Comparison of ENCODE assay signal across 8 cellular contexts in the genomic region with DNA sequence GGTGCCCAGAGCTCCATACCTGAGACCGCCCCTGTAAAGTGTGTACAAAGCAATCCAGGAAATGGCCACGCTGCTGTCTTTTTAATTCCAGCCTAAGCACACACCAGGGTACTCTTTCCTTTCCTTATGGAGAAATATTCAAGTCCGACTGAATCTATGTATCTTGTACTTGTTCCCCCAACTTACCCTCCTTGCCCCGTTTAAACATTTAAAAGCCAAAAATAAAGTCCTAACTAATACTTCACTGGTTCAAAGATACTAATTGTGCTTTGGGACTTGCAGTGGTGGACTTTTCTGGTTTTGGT. TPM values are rescaled to one million over a fixed set of nuclear protein-coding genes. Genes with fewer than 3 reads are reported as not detected.
DNase-seq lines count a peak whose midpoint lies in the region; ATAC-seq and TF ChIP-seq lines count a peak whose summit lies in the region.

No MANE protein-coding gene starts in this region.

- no peak for TF ChIP-seq POLR2A in esophagus muscularis mucosa (IDR thresholded peaks at IDR 0.05; ENCODE audit: low read depth)

- H3K4me3 ChIP-seq in HAP-1: peak overlapping the region; percentile 89
- H3K4me3 ChIP-seq in Panc1 (ENCODE audit: low read depth in 2 of 2, low read length in 2 of 2): peak overlapping the region; percentile 84 to 89
- peak overlapping the region; percentile 65 to 81 (median 75) for H3K4me3 ChIP-seq in esophagus muscularis mucosa
- peak overlapping the region; percentile 65 for H3K4me3 ChIP-seq in retinal pigment epithelial cell (ENCODE audit: low read length)

- H3K27ac ChIP-seq in Panc1 (ENCODE audit: low read length) (peak overlapping the region; percentile 85), esophagus muscularis mucosa (replicated peaks in 1 of 4) (peak overlapping the region; percentile 47 to 84 (median 76))

- peaks cover 22% of the 10 kb centered on the region for H3K4me1 ChIP-seq in HAP-1
- H3K4me1 ChIP-seq in Panc1 (ENCODE audit: control insufficient read depth, insufficient read depth, low read length): peaks cover 10% of the 10 kb centered on the region
- H3K4me1 ChIP-seq in esophagus muscularis mucosa: peaks cover 0 to 11% (median 6%) of the 10 kb centered on the region in 4 donors

- no peak; the same call in 1 of the 2 replicates for ATAC-seq in Panc1

- 26% methylated on average over 4 of the region's 4 CpGs for WGBS in esophagus muscularis mucosa

- intact Hi-C loops in Panc1 (cut with micrococcal nuclease; ENCODE audit: unreplicated experiment): loop anchor here (5.0 kb wide), 1 partner anchor 156 kb away; no protein-coding TSS in a partner anchor
- intact Hi-C loops in esophagus muscularis mucosa (cut with DNase I): no loop called here

- BruUV-seq in Panc1 (replicated peaks; lab: Mats Ljungman, UMichigan): no TSS peak

- H3K27me3 ChIP-seq in HAP-1 (ENCODE audit: low read depth) (no peaks in the 10 kb centered on the region), Panc1 (ENCODE audit: control insufficient read depth, insufficient read depth, low read length) (peaks cover 13% of the 10 kb centered on the region; the same call in 1 of the 2 replicates), esophagus muscularis mucosa (no peaks in the 10 kb centered on the region)

- POLR2A ChIA-PET in Panc1 (lab: Charles Lee): no interaction called here

- H3K36me3 ChIP-seq in HAP-1 (replicated peaks) (no peaks in the 10 kb centered on the region; the same call in 1 of the 2 replicates), Panc1 (ENCODE audit: control insufficient read depth, insufficient read depth, low read length) (no peaks in the 10 kb centered on the region), esophagus muscularis mucosa (no peaks in the 10 kb centered on the region)

- CTCF ChIA-PET in Panc1 (lab: Charles Lee): no interaction called here

- TF ChIP-seq CTCF in Panc1 (IDR thresholded peaks at IDR 0.05) (no peak), esophagus muscularis mucosa (IDR thresholded peaks at IDR 0.05) (no peak), retinal pigment epithelial cell (conservative IDR thresholded peaks at IDR 0.05; ENCODE audit: low read depth, low read length) (no peak)

- in situ Hi-C loops in HAP-1 (cut with MboI; ENCODE audit: low sequenced_read_pairs) (no loop called here), Panc1 (cut with HindIII; ENCODE audit: low pct_unique_long_range_greater_than_20kb, low sequenced_read_pairs) (no loop called here)

- TF ChIP-seq EP300 in esophagus muscularis mucosa (IDR thresholded peaks at IDR 0.05): no peak

- no peaks in the 10 kb centered on the region for H3K9me3 ChIP-seq in HAP-1
- H3K9me3 ChIP-seq in Panc1 (ENCODE audit: control insufficient read depth, insufficient read depth, low read depth, low read length): no peaks in the 10 kb centered on the region
- no peaks in the 10 kb centered on the region for H3K9me3 ChIP-seq in esophagus muscularis mucosa

- DNase-seq in DMS53 (lab: John Stamatoyannopoulos, UW): peak; percentile 89
- DNase-seq in HAP-1 (ENCODE audit: low spot score in 2 of 2): no peak
- DNase-seq in Panc1 (ENCODE audit: low read depth, low spot score): no peak
- DNase-seq in esophagus muscularis mucosa (ENCODE audit: extremely low spot score): no peak
- DNase-seq in retinal pigment epithelial cell (ENCODE audit: low read depth): no peak
- DNase-seq in cerebellar nuclear complex (lab: John Stamatoyannopoulos, UW): no peak
- no peak for DNase-seq in effector CD4-positive, alpha-beta T cell
- no peak for DNase-seq in amygdala (lab: John Stamatoyannopoulos, UW)

RNA-seq across cellular contexts. Expression of a gene that starts 0.7 kb away (rescaled TPM):
- 15.0 TPM for total RNA-seq in Panc1 (2021; ENCODE audit: unreplicated experiment)
- polyA plus RNA-seq in Panc1 (2012; ENCODE audit: insufficient read length): 7.5 TPM
- 1 to 10 TPM; 1.7 to 2.5 (median 1.9) TPM for total RNA-seq in esophagus muscularis mucosa

RNA-seq across cellular contexts. Expression of a gene that starts 40.0 kb away (rescaled TPM):
- not detected for total RNA-seq in Panc1 (2021; ENCODE audit: unreplicated experiment)
- polyA plus RNA-seq in Panc1 (2012; ENCODE audit: insufficient read length): not detected
- under 1 TPM in 3 of 4 donors, not detected in 1; 0.06 to 0.17 (median 0.06) TPM for total RNA-seq in esophagus muscularis mucosa
